In genomic region chr11:107953506-107953905, GRCh38 we compare ENCODE assay signal across 22 cellular contexts. TPM values are rescaled to one million over a fixed set of nuclear protein-coding genes. Genes with fewer than 3 reads are reported as not detected.
"Had no signal": no experiment of that assay in that cellular context is flagged by ENCODE, and none has a peak within 500 bp of the region (broad histone marks: within the 10 kb centered on the region; RNA-seq: fewer than 3 reads in every experiment).

No MANE protein-coding gene starts in this region.

- H3K36me3 ChIP-seq: MG63 had no signal

- H3K27ac ChIP-seq: HL-60, RWPE1 had no signal

- ATAC-seq: Panc1, PC-3 had no signal

- H3K27me3 ChIP-seq: MG63 had no signal

- H3K9me3 ChIP-seq: MG63, SK-N-SH had no signal

- H3K4me2 ChIP-seq: SK-N-SH had no signal

- H3K9ac ChIP-seq: SK-N-SH had no signal

- DNase-seq: KBM-7, MG63, NCI-H1092, NCI-H1105 treated with DMSO at 0.1 percent for 48 hours, NCI-H1417 treated with DMSO at 0.1 percent for 48 hours, NCI-H146, NCI-H1694 treated with DMSO at 0.1 percent for 48 hours, NCI-H1930, NCI-H2081, NCI-H2107, NCI-H2227 treated with DMSO at 0.1 percent for 48 hours, NCI-H524 treated with DMSO at 0.1 percent for 48 hours, NCI-H69, NCI-H774, PC-3, SHP77, SK-N-SH, SW 1271 had no signal

- H3K4me3 ChIP-seq: MG63 had no signal

RNA-seq across cellular contexts. Expression of gene RAB39A, which starts 25.3 kb away (rescaled TPM):
- total RNA-seq: NCI-H460, PC-3 had no signal
